8 cellular contexts compared by ENCODE assay signal in genomic region chr2:61178603-61179545, GRCh38. TPM values are rescaled to one million over a fixed set of nuclear protein-coding genes. Genes with fewer than 3 reads are reported as not detected.
DNase-seq lines count a peak whose midpoint lies in the region; ATAC-seq, FAIRE-seq and TF ChIP-seq lines count a peak whose summit lies in the region.

No MANE protein-coding gene starts in this region.

- peak overlapping the region; percentile 2 to 98; a peak in 3 of 4 replicates for H4K8ac ChIP-seq in IMR-90 (ENCODE audit: low read depth in 2 of 2, low read length in 2 of 2)

- H3K36me3 Mint-ChIP-seq in CD14-positive monocyte (peaks cover 42 to 46% of the 10 kb centered on the region in 2 donors), brain (peaks cover 44% of the 10 kb centered on the region)

- peak overlapping the region; percentile 93 for H3K4ac ChIP-seq in IMR-90 (ENCODE audit: low read depth, low read length)

- H3K27me3 ChIP-seq in IMR-90 (ENCODE audit: control insufficient read depth, insufficient read depth, low read length) (no peaks in the 10 kb centered on the region), muscle layer of colon (ENCODE audit: control insufficient read depth in 1 of 2, insufficient read depth in 2 of 2, low read length in 2 of 2) (no peaks in the 10 kb centered on the region)

- H3K4me3 Mint-ChIP-seq in CD14-positive monocyte (peak overlapping the region; percentile 89 to 97), brain (peak overlapping the region; percentile 79 to 87 (median 82))

- peak overlapping the region; percentile 94 for H3K14ac ChIP-seq in IMR-90 (replicated peaks; ENCODE audit: low read depth, low read length)

- H3K4me1 Mint-ChIP-seq in CD14-positive monocyte = peaks cover 44% of the 10 kb centered on the region
- H3K4me1 Mint-ChIP-seq in brain = peaks cover 60% of the 10 kb centered on the region

- H3K9me3 ChIP-seq in IMR-90 (ENCODE audit: control insufficient read depth, insufficient read depth, low read length) (no peaks in the 10 kb centered on the region), muscle layer of colon (ENCODE audit: low read length) (no peaks in the 10 kb centered on the region)

- no peak overlapping the region for H3K18ac ChIP-seq in IMR-90 (ENCODE audit: low read depth, low read length)

- peak overlapping the region; percentile 61 for H2BK5ac ChIP-seq in IMR-90 (ENCODE audit: low read depth, low read length, poor library complexity, severe bottlenecking)

- peak overlapping the region; percentile 30 for H3K9ac ChIP-seq in IMR-90 (ENCODE audit: low read depth, low read length)
- H3K9ac ChIP-seq in muscle layer of colon (ENCODE audit: low read length) = no peak overlapping the region

- H3K79me1 ChIP-seq in IMR-90 (ENCODE audit: low read depth in 1 of 2, low read length in 2 of 2) = peaks cover 37 to 61% of the 10 kb centered on the region in 2 experiments

- peaks cover 8% of the 10 kb centered on the region; the same call in 1 of the 2 replicates for H4K20me1 ChIP-seq in IMR-90 (ENCODE audit: insufficient read depth, low read length)

- DNase-seq in CD14-positive monocyte (ENCODE audit: low spot score) (no peak), IMR-90 (peak; percentile 61), ecto neural progenitor cell (ENCODE audit: low spot score) (no peak), GM12892 (ENCODE audit: insufficient read length) (no peak), NOMO-1 (lab: John Stamatoyannopoulos, UW; ENCODE audit: unreplicated experiment in 2 of 2) (no peak)
- no peak for DNase-seq in stimulated activated CD4-positive, alpha-beta T cell treated with anti-CD3 and anti-CD28 coated beads, Interleukin-4, amount 100 ng/mL, for 24 hours

- peak overlapping the region; percentile 86 for H2AK9ac ChIP-seq in IMR-90 (replicated peaks; ENCODE audit: low read depth, low read length, poor library complexity)

- H3K9me3 Mint-ChIP-seq in CD14-positive monocyte (no peaks in the 10 kb centered on the region), brain (peaks cover 0 to 2% (median 0%) of the 10 kb centered on the region in 5 experiments)

- no peak for ATAC-seq in IMR-90 (ENCODE audit: low read depth)

- no TSS peak for BruUV-seq in IMR-90 (replicated peaks; lab: Mats Ljungman, UMichigan)

- no peak overlapping the region for H4K5ac ChIP-seq in IMR-90 (ENCODE audit: low read depth, low read length)

- peak overlapping the region; percentile 19 for H2AFZ ChIP-seq in IMR-90 (replicated peaks; ENCODE audit: low read length, poor library complexity)

- H2BK120ac ChIP-seq in IMR-90 (ENCODE audit: low read depth, low read length) = no peak overlapping the region

- H2BK15ac ChIP-seq in IMR-90 (ENCODE audit: low read depth, low read length) = no peak overlapping the region; the same call in 2 of the 3 replicates

- H3K27me3 Mint-ChIP-seq in CD14-positive monocyte (ENCODE audit: low read depth in 3 of 3) (peaks cover 8 to 11% (median 10%) of the 10 kb centered on the region in 3 donors), brain (no peaks in the 10 kb centered on the region)

- dilution Hi-C loops in IMR-90 (cut with HindIII; ENCODE audit: low sequenced_read_pairs, unreplicated experiment) = no loop called here

- H3K9me1 ChIP-seq in IMR-90 (ENCODE audit: insufficient read depth, low read length) = peaks cover 33% of the 10 kb centered on the region

- peak overlapping the region; percentile 76; the same call in 1 of the 2 replicates for H3K23ac ChIP-seq in IMR-90 (ENCODE audit: low read depth, low read length)

- peak overlapping the region; percentile 96 for H3K4me2 ChIP-seq in IMR-90 (ENCODE audit: low read depth, low read length)

- no peak overlapping the region for H2BK20ac ChIP-seq in IMR-90 (ENCODE audit: low read depth, low read length)

- POLR2A ChIA-PET in IMR-90 (lab: Charles Lee; ENCODE audit: unreplicated experiment) = no interaction called here

- intact Hi-C loops in CD14-positive monocyte (cut with micrococcal nuclease) (loop anchor here in 1 of 2 donors (5.0 kb wide), 1 partner anchor 112 kb away; the partner anchor contains the start of gene SANBR), IMR-90 (cut with micrococcal nuclease) (no loop called here)

- in situ Hi-C loops in IMR-90 (cut with MboI; ENCODE audit: low sequenced_read_pairs) = no loop called here

- peak overlapping the region; percentile 54 for H2AK5ac ChIP-seq in IMR-90 (ENCODE audit: low read depth, low read length)

- H3K4me1 ChIP-seq in IMR-90 (ENCODE audit: control insufficient read depth, insufficient read depth, low read length) = peaks cover 28% of the 10 kb centered on the region
- H3K4me1 ChIP-seq in muscle layer of colon (ENCODE audit: insufficient read depth, low read length) = peaks cover 49% of the 10 kb centered on the region

- TF ChIP-seq POLR2A in IMR-90 (IDR thresholded peaks at IDR 0.05; ENCODE audit: low read depth, low read length) (no peak), GM12892 (IDR thresholded peaks at IDR 0.05; ENCODE audit: low read depth, low read length) (no peak)

- no peak for FAIRE-seq in GM12892 (lab: Jason Lieb, UNC)

- no peak for TF ChIP-seq RAD21 in IMR-90 (IDR thresholded peaks at IDR 0.05; ENCODE audit: low read length)

- H3K27ac Mint-ChIP-seq in CD14-positive monocyte (peak overlapping the region in 5 of 7 donors; percentile 9 to 94 (median 82)), brain (peak overlapping the region; percentile 66 to 95 (median 86))

- CTCF ChIA-PET in IMR-90 (lab: Yijun Ruan, JAX) = no interaction called here

- H3K56ac ChIP-seq in IMR-90 (ENCODE audit: extremely low read depth, insufficient read depth, low read length) = peak overlapping the region; percentile 8

- H3K4me3 ChIP-seq in IMR-90 (ENCODE audit: insufficient read depth, low read depth, low read length) (no peak overlapping the region), muscle layer of colon (ENCODE audit: low read depth in 1 of 2, low read length in 2 of 2) (peak overlapping the region in 1 of 2 donors; percentile 84)

- H4K91ac ChIP-seq in IMR-90 (ENCODE audit: insufficient read depth, low read depth, low read length) = peak overlapping the region; percentile 35; the same call in 1 of the 2 replicates

- H3K27ac ChIP-seq in IMR-90 (ENCODE audit: insufficient read depth, low read length) (peak overlapping the region; percentile 38), muscle layer of colon (ENCODE audit: low read depth, low read length) (peak overlapping the region; percentile 99)

- TF ChIP-seq CTCF in CD14-positive monocyte (IDR thresholded peaks at IDR 0.05) = no peak
- no peak for TF ChIP-seq CTCF in IMR-90 (conservative IDR thresholded peaks at IDR 0.05; ENCODE audit: low read depth, low read length)
- no peak for TF ChIP-seq CTCF in brain (conservative IDR thresholded peaks at IDR 0.05)

- H3K36me3 ChIP-seq in IMR-90 (ENCODE audit: control insufficient read depth, insufficient read depth, low read length) = peaks cover 34% of the 10 kb centered on the region
- H3K36me3 ChIP-seq in muscle layer of colon (ENCODE audit: insufficient read depth, low read length) = peaks cover 28% of the 10 kb centered on the region

- 91% methylated on average over 15 of the region's 22 CpGs; no CpG with 5 or more reads in 1 of the 2 experiments for WGBS in IMR-90 (ENCODE audit: extremely low coverage in 2 of 2, insufficient read length in 1 of 2), 2 experiments

TF ChIP-seq in IMR-90, 13 proteins besides CTCF, POLR2A, EP300 and RAD21:
- TF ChIP-seq MAZ (IDR thresholded peaks at IDR 0.05; ENCODE audit: borderline replicate concordance, low read depth, low read length) = no peak
- TF ChIP-seq RCOR1 (IDR thresholded peaks at IDR 0.05; ENCODE audit: insufficient replicate concordance, low read length) = no peak
- no peak for TF ChIP-seq USF2 (IDR thresholded peaks at IDR 0.05; ENCODE audit: low read depth, low read length)
- no peak for TF ChIP-seq RFX5 (IDR thresholded peaks at IDR 0.05; ENCODE audit: low read depth, low read length)
- no peak for TF ChIP-seq BHLHE40 (IDR thresholded peaks at IDR 0.05; ENCODE audit: low read depth, low read length)
- TF ChIP-seq SMC3 (IDR thresholded peaks at IDR 0.05; ENCODE audit: low read depth, low read length) = no peak
- TF ChIP-seq MXI1 (IDR thresholded peaks at IDR 0.05; ENCODE audit: borderline replicate concordance, low read depth, low read length) = no peak

RNA-seq across cellular contexts. Expression of gene C2orf74, which starts 16.9 kb away (rescaled TPM):
- polyA plus RNA-seq in CD14-positive monocyte = 10 to 100 TPM; 12.0 to 18.2 TPM
- 8.4 and 10.3 TPM in 2 replicates for total RNA-seq in IMR-90 (2012; rRNA removed)
- 15.8 and 21.9 TPM in 2 replicates for polyA plus RNA-seq in IMR-90 (2012; rRNA removed)
- 6.4 and 7.5 TPM in 2 replicates for polyA plus RNA-seq in IMR-90 (2012; cell fraction: cytosol; rRNA removed)
- 1.9 and 4.9 TPM in 2 replicates for polyA plus RNA-seq in IMR-90 (2012; cell fraction: nucleus; rRNA removed; ENCODE audit: low replicate concordance)
- polyA plus RNA-seq in brain (ENCODE audit: insufficient read depth, low read depth, low replicate concordance) = 19.2 TPM
- polyA plus RNA-seq in GM12892 (2012; ENCODE audit: missing spikeins) = 15.8 TPM
